16 cellular contexts compared by ENCODE assay signal in genomic region chr22:21446827-21447690, GRCh38. TPM values are rescaled to one million over a fixed set of nuclear protein-coding genes. Genes with fewer than 3 reads are reported as not detected.
DNase-seq lines count a peak whose midpoint lies in the region; ATAC-seq and TF ChIP-seq lines count a peak whose summit lies in the region.
"Had no signal": no experiment of that assay in that cellular context is flagged by ENCODE, and none has a peak within 500 bp of the region (broad histone marks: within the 10 kb centered on the region; RNA-seq: fewer than 3 reads in every experiment).

No MANE protein-coding gene starts in this region.

- TF ChIP-seq CTCF in cardiac muscle cell (IDR thresholded peaks at IDR 0.05; ENCODE audit: low read depth, low read length) (no peak), left ventricle myocardium inferior (IDR thresholded peaks at IDR 0.05; ENCODE audit: borderline replicate concordance) (no peak), neural progenitor cell (IDR thresholded peaks at IDR 0.05) (no peak), upper lobe of right lung (IDR thresholded peaks at IDR 0.05) (no peak)

- H3F3A ChIP-seq in neural progenitor cell (ENCODE audit: low read depth) = peaks cover 7% of the 10 kb centered on the region

- intact Hi-C loops in left ventricle myocardium inferior (cut with micrococcal nuclease) = no loop called here
- intact Hi-C loops in left ventricle myocardium superior (cut with micrococcal nuclease) = no loop called here
- intact Hi-C loops in upper lobe of right lung (cut with DNase I) = no loop called here

- ATAC-seq in left ventricle myocardium superior (no peak), upper lobe of right lung (no peak), HG02623 (IDR thresholded peaks at IDR 0.05; ENCODE audit: unreplicated experiment) (no peak), GM21390 (IDR thresholded peaks at IDR 0.05; ENCODE audit: unreplicated experiment) (no peak)
- ATAC-seq: activated T-cell treated with anti-CD3 and anti-CD28 coated beads, Interleukin-2, amount 50 U/mL, for 4 hours had no signal

- no peak overlapping the region for H3K4me3 Mint-ChIP-seq in neural progenitor cell
- H3K4me3 Mint-ChIP-seq: activated CD4-positive, alpha-beta T cell treated with anti-CD3 and anti-CD28 coated beads, Interleukin-2, amount 10 ng/mL, durations not matched to agents 24 days and 14 days; activated naive CD8-positive, alpha-beta T cell; activated T-cell treated with anti-CD3 and anti-CD28 coated beads, Interleukin-2, amount 50 U/mL, for 4 hours; CD4-positive, alpha-beta T cell had no signal

- H3K4me1 ChIP-seq in cardiac muscle cell (ENCODE audit: low read depth) (peaks cover 26% of the 10 kb centered on the region), left ventricle myocardium inferior (peaks cover 9% of the 10 kb centered on the region), neural progenitor cell (peaks cover 16% of the 10 kb centered on the region), upper lobe of right lung (no peaks in the 10 kb centered on the region)
- H3K4me1 ChIP-seq: tibial artery had no signal

- H3K79me2 ChIP-seq in neural progenitor cell (ENCODE audit: low read depth) = peaks cover 15% of the 10 kb centered on the region

- H3K4me3 ChIP-seq in cardiac muscle cell (no peak overlapping the region), left ventricle myocardium inferior (no peak overlapping the region), neural progenitor cell (no peak overlapping the region), upper lobe of right lung (no peak overlapping the region)
- H3K4me3 ChIP-seq: tibial artery had no signal

- no peak overlapping the region for H3K9ac ChIP-seq in neural progenitor cell

- peaks cover 8% of the 10 kb centered on the region for H3K36me3 Mint-ChIP-seq in neural progenitor cell
- H3K36me3 Mint-ChIP-seq: activated naive CD8-positive, alpha-beta T cell had no signal

- no peak overlapping the region for H2AFZ ChIP-seq in neural progenitor cell (replicated peaks)

- H3K27me3 Mint-ChIP-seq in neural progenitor cell (ENCODE audit: insufficient read depth, low read depth) = no peaks in the 10 kb centered on the region
- H3K27me3 Mint-ChIP-seq: activated CD4-positive, alpha-beta T cell treated with anti-CD3 and anti-CD28 coated beads, Interleukin-2, amount 10 ng/mL, durations not matched to agents 24 days and 14 days; activated naive CD8-positive, alpha-beta T cell; CD4-positive, alpha-beta T cell had no signal

- H3K27ac ChIP-seq in cardiac muscle cell (peak overlapping the region; percentile 60), left ventricle myocardium inferior (replicated peaks) (no peak overlapping the region), neural progenitor cell (no peak overlapping the region), upper lobe of right lung (no peak overlapping the region)
- H3K27ac ChIP-seq: tibial artery had no signal

- no peaks in the 10 kb centered on the region for H3K27me3 ChIP-seq in cardiac muscle cell
- no peaks in the 10 kb centered on the region for H3K27me3 ChIP-seq in left ventricle myocardium inferior (ENCODE audit: low read depth)
- H3K27me3 ChIP-seq in neural progenitor cell = no peaks in the 10 kb centered on the region
- no peaks in the 10 kb centered on the region for H3K27me3 ChIP-seq in upper lobe of right lung
- H3K27me3 ChIP-seq: tibial artery had no signal

- H3K9me3 ChIP-seq in cardiac muscle cell (ENCODE audit: low read depth) = no peaks in the 10 kb centered on the region
- no peaks in the 10 kb centered on the region for H3K9me3 ChIP-seq in left ventricle myocardium inferior (replicated peaks)
- H3K9me3 ChIP-seq in neural progenitor cell (ENCODE audit: low read depth) = no peaks in the 10 kb centered on the region
- no peaks in the 10 kb centered on the region for H3K9me3 ChIP-seq in upper lobe of right lung
- H3K9me3 ChIP-seq: tibial artery had no signal

- H3K27ac Mint-ChIP-seq in neural progenitor cell = peak overlapping the region; percentile 22
- H3K27ac Mint-ChIP-seq: activated CD4-positive, alpha-beta T cell treated with anti-CD3 and anti-CD28 coated beads, Interleukin-2, amount 10 ng/mL, durations not matched to agents 24 days and 14 days; activated naive CD8-positive, alpha-beta T cell; CD4-positive, alpha-beta T cell had no signal

- peaks cover 63% of the 10 kb centered on the region for H4K20me1 ChIP-seq in neural progenitor cell (ENCODE audit: low read depth)

- no peak overlapping the region for H3K4me2 ChIP-seq in neural progenitor cell

- no peak for DNase-seq in cardiac muscle cell (ENCODE audit: low read depth in 1 of 2, low spot score in 1 of 2)
- no peak for DNase-seq in left ventricle myocardium inferior
- DNase-seq in left ventricle myocardium superior = peak; percentile 24
- DNase-seq in neural progenitor cell (ENCODE audit: low spot score) = no peak
- peak; percentile 53 for DNase-seq in upper lobe of right lung
- DNase-seq in SW480 (ENCODE audit: low spot score) = no peak
- DNase-seq: activated T-cell treated with anti-CD3 and anti-CD28 coated beads, Interleukin-2, amount 50 U/mL, for 4 hours; CD4-positive, alpha-beta T cell; NCI-H146; stimulated activated CD4-positive, alpha-beta T cell treated with anti-CD3 and anti-CD28 coated beads, Interleukin-1b, Interleukin-23, amount 100 ng/mL, for 48 hours; stimulated activated naive CD4-positive, alpha-beta T cell had no signal

- H3K9me3 Mint-ChIP-seq in neural progenitor cell = no peaks in the 10 kb centered on the region
- H3K9me3 Mint-ChIP-seq: activated CD4-positive, alpha-beta T cell treated with anti-CD3 and anti-CD28 coated beads, Interleukin-2, amount 10 ng/mL, durations not matched to agents 24 days and 14 days; activated T-cell treated with anti-CD3 and anti-CD28 coated beads, Interleukin-2, amount 50 U/mL, for 4 hours; CD4-positive, alpha-beta T cell had no signal

- H3K36me3 ChIP-seq in cardiac muscle cell (peaks cover 4% of the 10 kb centered on the region), left ventricle myocardium inferior (peaks cover 30% of the 10 kb centered on the region), neural progenitor cell (no peaks in the 10 kb centered on the region), upper lobe of right lung (peaks cover 27% of the 10 kb centered on the region)

- H3K4me1 Mint-ChIP-seq in neural progenitor cell = peaks cover 16% of the 10 kb centered on the region
- H3K4me1 Mint-ChIP-seq: activated CD4-positive, alpha-beta T cell treated with anti-CD3 and anti-CD28 coated beads, Interleukin-2, amount 10 ng/mL, durations not matched to agents 24 days and 14 days had no signal

RNA-seq across cellular contexts. Expression of gene TMEM191C, which starts 20.1 kb away (rescaled TPM):
- total RNA-seq in cardiac muscle cell (13.4 and 13.8 TPM in 2 replicates), left ventricle myocardium inferior (1.5 TPM), left ventricle myocardium superior (0.74 TPM), neural progenitor cell (ENCODE audit: low replicate concordance) (1.5 TPM in 1 of 2 replicates, not detected in the other), upper lobe of right lung (4.0 TPM)
- polyA plus RNA-seq in cardiac muscle cell = 11.3 and 11.8 TPM in 2 replicates

RNA-seq across cellular contexts. Expression of gene HIC2, which starts 29.9 kb away (rescaled TPM):
- total RNA-seq in cardiac muscle cell (23.5 and 34.5 TPM in 2 replicates), left ventricle myocardium inferior (1.5 TPM), left ventricle myocardium superior (1.2 TPM), neural progenitor cell (ENCODE audit: low replicate concordance) (14.3 and 30.2 TPM in 2 replicates), upper lobe of right lung (5.1 TPM)
- 9.4 and 15.8 TPM in 2 replicates for polyA plus RNA-seq in cardiac muscle cell

Comparison
In these comparisons a context has a peak if more than half of its experiments do, and no peak if none do; other contexts are left out.
1. DNase-seq: peak in left ventricle myocardium superior (single experiment) and upper lobe of right lung (single experiment); none in cardiac muscle cell (0 of 2), left ventricle myocardium inferior (single experiment), neural progenitor cell (single experiment) and SW480 (single experiment).